In the genomic region with DNA sequence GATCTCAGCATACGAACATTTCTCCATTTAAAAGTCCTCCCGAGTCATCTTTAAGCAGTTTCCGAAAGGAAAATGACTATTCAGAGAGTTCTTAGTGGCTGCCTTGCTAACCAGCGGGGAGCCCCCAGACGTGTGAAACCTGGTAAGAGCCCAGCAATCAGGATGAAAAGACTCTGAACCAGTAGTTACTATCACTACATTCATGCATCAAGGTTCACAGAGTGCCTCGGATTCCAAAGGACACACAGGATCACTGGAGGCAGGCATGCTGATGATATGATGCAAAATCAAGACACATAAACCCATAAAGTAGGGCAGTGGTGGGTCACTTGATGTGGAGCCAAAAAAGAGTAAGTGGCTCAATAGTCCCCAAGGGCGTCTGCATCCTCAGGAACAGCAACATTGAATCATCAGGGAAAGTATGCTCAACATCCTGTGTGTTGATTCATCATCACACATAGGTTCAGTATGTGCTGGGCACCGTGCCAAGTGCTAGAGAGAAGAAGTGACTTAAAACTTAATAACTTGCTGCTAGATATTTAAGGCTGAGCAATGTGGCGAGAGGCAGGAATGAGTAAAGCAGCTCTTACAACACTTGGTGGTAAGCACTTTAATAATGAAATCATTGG, we compare ENCODE assay signal across 1 cellular context.
TF ChIP-seq lines count a peak whose summit lies in the region.

No MANE protein-coding gene starts in this region.

TF ChIP-seq in HEK293, 187 proteins besides CTCF, POLR2A, EP300 and RAD21 (continued from another document and continues in another):
- TF ChIP-seq ZNF16 (tag by site-specific recombination; IDR thresholded peaks at IDR 0.05; ENCODE audit: low read depth) (no peak), ZNF121 (tag by site-specific recombination; IDR thresholded peaks at IDR 0.05) (no peak), ZNF701 (tag by site-specific recombination; IDR thresholded peaks at IDR 0.05) (no peak), ZNF211 (tag by site-specific recombination; IDR thresholded peaks at IDR 0.05; ENCODE audit: low read depth) (no peak), REPIN1 (tag by site-specific recombination; IDR thresholded peaks at IDR 0.05; ENCODE audit: low read depth) (no peak), ZNF366 (tag by site-specific recombination; conservative IDR thresholded peaks at IDR 0.05) (peak; percentile 66), YY1 (tag by site-specific recombination; IDR thresholded peaks at IDR 0.05) (no peak), ZNF596 (tag by site-specific recombination; IDR thresholded peaks at IDR 0.05) (no peak), ZNF302 (tag by site-specific recombination; IDR thresholded peaks at IDR 0.05; ENCODE audit: low read depth) (no peak), ZEB2 (tag by site-specific recombination; IDR thresholded peaks at IDR 0.05) (peak; percentile 69), ZBTB1 (tag by site-specific recombination; IDR thresholded peaks at IDR 0.05) (no peak), ZNF639 (tag by site-specific recombination; IDR thresholded peaks at IDR 0.05) (0 out of 2 replicates have a peak, but pooled peaks have one; percentile 28), ZNF677 (tag by site-specific recombination; IDR thresholded peaks at IDR 0.05) (no peak), ZBTB21 (tag by site-specific recombination; IDR thresholded peaks at IDR 0.05) (peak; percentile 87), ZNF2 (tag by site-specific recombination; IDR thresholded peaks at IDR 0.05) (no peak), ZNF843 (tag by site-specific recombination; IDR thresholded peaks at IDR 0.05) (peak; percentile 54; the same call in 1 of the 2 replicates), TSHZ1 (tag by site-specific recombination; IDR thresholded peaks at IDR 0.05; ENCODE audit: borderline replicate concordance) (peak; percentile 41; the same call in 1 of the 2 replicates), ZNF10 (tag by site-specific recombination; IDR thresholded peaks at IDR 0.05) (peak; percentile 88; the same call in 1 of the 2 replicates), ZSCAN16 (tag by site-specific recombination; IDR thresholded peaks at IDR 0.05) (no peak), ZNF521 (tag by site-specific recombination; IDR thresholded peaks at IDR 0.05) (no peak), GLIS1 (tag by site-specific recombination; IDR thresholded peaks at IDR 0.05) (peak; percentile 64), KLF16 (tag by site-specific recombination; IDR thresholded peaks at IDR 0.05) (0 out of 2 replicates have a peak, but pooled peaks have one; percentile 40), ZNF169 (tag by site-specific recombination; IDR thresholded peaks at IDR 0.05) (no peak), KLF8 (tag by site-specific recombination; IDR thresholded peaks at IDR 0.05) (peak; percentile 47), ZNF548 (tag by site-specific recombination; IDR thresholded peaks at IDR 0.05) (no peak), ZNF473 (tag by site-specific recombination; IDR thresholded peaks at IDR 0.05) (no peak), ZNF175 (tag by site-specific recombination; IDR thresholded peaks at IDR 0.05) (no peak), ZNF629 (tag by site-specific recombination; IDR thresholded peaks at IDR 0.05) (peak; percentile 96), OSR2 (tag by site-specific recombination; IDR thresholded peaks at IDR 0.05) (peak; percentile 69), ZNF660 (tag by site-specific recombination; IDR thresholded peaks at IDR 0.05) (peak; percentile 99), ZNF600 (tag by site-specific recombination; IDR thresholded peaks at IDR 0.05) (peak; percentile 73), TCF7L2 (IDR thresholded peaks at IDR 0.05; ENCODE audit: borderline replicate concordance, low read depth, low read length) (no peak), ZNF214 (tag by site-specific recombination; IDR thresholded peaks at IDR 0.05; ENCODE audit: borderline replicate concordance) (peak; percentile 46; the same call in 1 of the 2 replicates), ZNF518A (tag by site-specific recombination; conservative IDR thresholded peaks at IDR 0.05; ENCODE audit: low read depth) (peak; percentile 44; the same call in 1 of the 2 replicates), HOXA7 (CRISPR knock-in tag; IDR thresholded peaks at IDR 0.05; ENCODE audit: borderline replicate concordance) (no peak)
- TF ChIP-seq, protein P1, sequence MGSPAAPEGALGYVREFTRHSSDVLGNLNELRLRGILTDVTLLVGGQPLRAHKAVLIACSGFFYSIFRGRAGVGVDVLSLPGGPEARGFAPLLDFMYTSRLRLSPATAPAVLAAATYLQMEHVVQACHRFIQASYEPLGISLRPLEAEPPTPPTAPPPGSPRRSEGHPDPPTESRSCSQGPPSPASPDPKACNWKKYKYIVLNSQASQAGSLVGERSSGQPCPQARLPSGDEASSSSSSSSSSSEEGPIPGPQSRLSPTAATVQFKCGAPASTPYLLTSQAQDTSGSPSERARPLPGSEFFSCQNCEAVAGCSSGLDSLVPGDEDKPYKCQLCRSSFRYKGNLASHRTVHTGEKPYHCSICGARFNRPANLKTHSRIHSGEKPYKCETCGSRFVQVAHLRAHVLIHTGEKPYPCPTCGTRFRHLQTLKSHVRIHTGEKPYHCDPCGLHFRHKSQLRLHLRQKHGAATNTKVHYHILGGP (tag by site-specific recombination; IDR thresholded peaks at IDR 0.05): 0 out of 2 replicates have a peak, but pooled peaks have one; percentile 29
- TF ChIP-seq, protein P2, sequence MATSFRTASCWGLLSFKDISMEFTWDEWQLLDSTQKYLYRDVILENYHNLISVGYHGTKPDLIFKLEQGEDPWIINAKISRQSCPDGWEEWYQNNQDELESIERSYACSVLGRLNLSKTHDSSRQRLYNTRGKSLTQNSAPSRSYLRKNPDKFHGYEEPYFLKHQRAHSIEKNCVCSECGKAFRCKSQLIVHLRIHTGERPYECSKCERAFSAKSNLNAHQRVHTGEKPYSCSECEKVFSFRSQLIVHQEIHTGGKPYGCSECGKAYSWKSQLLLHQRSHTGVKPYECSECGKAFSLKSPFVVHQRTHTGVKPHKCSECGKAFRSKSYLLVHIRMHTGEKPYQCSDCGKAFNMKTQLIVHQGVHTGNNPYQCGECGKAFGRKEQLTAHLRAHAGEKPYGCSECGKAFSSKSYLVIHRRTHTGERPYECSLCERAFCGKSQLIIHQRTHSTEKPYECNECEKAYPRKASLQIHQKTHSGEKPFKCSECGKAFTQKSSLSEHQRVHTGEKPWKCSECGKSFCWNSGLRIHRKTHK (tag by site-specific recombination; IDR thresholded peaks at IDR 0.05): no peak
- TF ChIP-seq, protein P3, sequence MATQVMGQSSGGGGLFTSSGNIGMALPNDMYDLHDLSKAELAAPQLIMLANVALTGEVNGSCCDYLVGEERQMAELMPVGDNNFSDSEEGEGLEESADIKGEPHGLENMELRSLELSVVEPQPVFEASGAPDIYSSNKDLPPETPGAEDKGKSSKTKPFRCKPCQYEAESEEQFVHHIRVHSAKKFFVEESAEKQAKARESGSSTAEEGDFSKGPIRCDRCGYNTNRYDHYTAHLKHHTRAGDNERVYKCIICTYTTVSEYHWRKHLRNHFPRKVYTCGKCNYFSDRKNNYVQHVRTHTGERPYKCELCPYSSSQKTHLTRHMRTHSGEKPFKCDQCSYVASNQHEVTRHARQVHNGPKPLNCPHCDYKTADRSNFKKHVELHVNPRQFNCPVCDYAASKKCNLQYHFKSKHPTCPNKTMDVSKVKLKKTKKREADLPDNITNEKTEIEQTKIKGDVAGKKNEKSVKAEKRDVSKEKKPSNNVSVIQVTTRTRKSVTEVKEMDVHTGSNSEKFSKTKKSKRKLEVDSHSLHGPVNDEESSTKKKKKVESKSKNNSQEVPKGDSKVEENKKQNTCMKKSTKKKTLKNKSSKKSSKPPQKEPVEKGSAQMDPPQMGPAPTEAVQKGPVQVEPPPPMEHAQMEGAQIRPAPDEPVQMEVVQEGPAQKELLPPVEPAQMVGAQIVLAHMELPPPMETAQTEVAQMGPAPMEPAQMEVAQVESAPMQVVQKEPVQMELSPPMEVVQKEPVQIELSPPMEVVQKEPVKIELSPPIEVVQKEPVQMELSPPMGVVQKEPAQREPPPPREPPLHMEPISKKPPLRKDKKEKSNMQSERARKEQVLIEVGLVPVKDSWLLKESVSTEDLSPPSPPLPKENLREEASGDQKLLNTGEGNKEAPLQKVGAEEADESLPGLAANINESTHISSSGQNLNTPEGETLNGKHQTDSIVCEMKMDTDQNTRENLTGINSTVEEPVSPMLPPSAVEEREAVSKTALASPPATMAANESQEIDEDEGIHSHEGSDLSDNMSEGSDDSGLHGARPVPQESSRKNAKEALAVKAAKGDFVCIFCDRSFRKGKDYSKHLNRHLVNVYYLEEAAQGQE (tag by site-specific recombination; IDR thresholded peaks at IDR 0.05): no peak
- TF ChIP-seq, protein P4, sequence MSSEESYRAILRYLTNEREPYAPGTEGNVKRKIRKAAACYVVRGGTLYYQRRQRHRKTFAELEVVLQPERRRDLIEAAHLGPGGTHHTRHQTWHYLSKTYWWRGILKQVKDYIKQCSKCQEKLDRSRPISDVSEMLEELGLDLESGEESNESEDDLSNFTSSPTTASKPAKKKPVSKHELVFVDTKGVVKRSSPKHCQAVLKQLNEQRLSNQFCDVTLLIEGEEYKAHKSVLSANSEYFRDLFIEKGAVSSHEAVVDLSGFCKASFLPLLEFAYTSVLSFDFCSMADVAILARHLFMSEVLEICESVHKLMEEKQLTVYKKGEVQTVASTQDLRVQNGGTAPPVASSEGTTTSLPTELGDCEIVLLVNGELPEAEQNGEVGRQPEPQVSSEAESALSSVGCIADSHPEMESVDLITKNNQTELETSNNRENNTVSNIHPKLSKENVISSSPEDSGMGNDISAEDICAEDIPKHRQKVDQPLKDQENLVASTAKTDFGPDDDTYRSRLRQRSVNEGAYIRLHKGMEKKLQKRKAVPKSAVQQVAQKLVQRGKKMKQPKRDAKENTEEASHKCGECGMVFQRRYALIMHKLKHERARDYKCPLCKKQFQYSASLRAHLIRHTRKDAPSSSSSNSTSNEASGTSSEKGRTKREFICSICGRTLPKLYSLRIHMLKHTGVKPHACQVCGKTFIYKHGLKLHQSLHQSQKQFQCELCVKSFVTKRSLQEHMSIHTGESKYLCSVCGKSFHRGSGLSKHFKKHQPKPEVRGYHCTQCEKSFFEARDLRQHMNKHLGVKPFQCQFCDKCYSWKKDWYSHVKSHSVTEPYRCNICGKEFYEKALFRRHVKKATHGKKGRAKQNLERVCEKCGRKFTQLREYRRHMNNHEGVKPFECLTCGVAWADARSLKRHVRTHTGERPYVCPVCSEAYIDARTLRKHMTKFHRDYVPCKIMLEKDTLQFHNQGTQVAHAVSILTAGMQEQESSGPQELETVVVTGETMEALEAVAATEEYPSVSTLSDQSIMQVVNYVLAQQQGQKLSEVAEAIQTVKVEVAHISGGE (tag by site-specific recombination; conservative IDR thresholded peaks at IDR 0.05; ENCODE audit: low read depth): no peak
